In genomic region chr6:150632785-150633465, GRCh38 we compare ENCODE assay signal across 10 cellular contexts. TPM values are rescaled to one million over a fixed set of nuclear protein-coding genes. Genes with fewer than 3 reads are reported as not detected.
DNase-seq lines count a peak whose midpoint lies in the region; ATAC-seq and TF ChIP-seq lines count a peak whose summit lies in the region.
"Had no signal": no experiment of that assay in that cellular context is flagged by ENCODE, and none has a peak within 500 bp of the region (broad histone marks: within the 10 kb centered on the region; RNA-seq: fewer than 3 reads in every experiment).

No MANE protein-coding gene starts in this region.

- peak; percentile 44 to 69 for ATAC-seq in activated T-cell treated with anti-CD3 and anti-CD28 coated beads, Interleukin-2, amount 50 U/mL, for 4 hours
- peak; percentile 44 for ATAC-seq in HG02884 (IDR thresholded peaks at IDR 0.05; ENCODE audit: unreplicated experiment)
- peak; percentile 67 for ATAC-seq in activated T-helper 17 cell treated with anti-CD3 and anti-CD28 coated beads, Interleukin-2, amount 50 U/mL, for 72 hours (replicated peaks)
- ATAC-seq in thoracic aorta (ENCODE audit: insufficient number of reproducible peaks, low FRiP score, low read depth) = no peak
- ATAC-seq: Panc1 had no signal

- H3K9me3 ChIP-seq in thoracic aorta (no peaks in the 10 kb centered on the region), SK-N-SH (no peaks in the 10 kb centered on the region)

- H3K4me3 ChIP-seq in thoracic aorta = peak overlapping the region; percentile 55
- H3K4me3 ChIP-seq in SK-N-SH (ENCODE audit: low read depth in 2 of 2, low read length in 1 of 2) = no peak overlapping the region

- no peaks in the 10 kb centered on the region for H3K9me3 Mint-ChIP-seq in activated T-cell treated with anti-CD3 and anti-CD28 coated beads, Interleukin-2, amount 50 U/mL, for 4 hours
- no peaks in the 10 kb centered on the region for H3K9me3 Mint-ChIP-seq in activated T-helper 17 cell treated with anti-CD3 and anti-CD28 coated beads, Interleukin-2, amount 50 U/mL, for 72 hours

- H3K79me2 ChIP-seq in SK-N-SH (ENCODE audit: insufficient read depth) = no peaks in the 10 kb centered on the region

- peak overlapping the region; percentile 89 for H3K27ac Mint-ChIP-seq in activated T-helper 17 cell treated with anti-CD3 and anti-CD28 coated beads, Interleukin-2, amount 50 U/mL, for 72 hours

- no peak for TF ChIP-seq EP300 in SK-N-SH (IDR thresholded peaks at IDR 0.05; ENCODE audit: borderline replicate concordance in 1 of 2, low read depth in 1 of 2, low read length in 1 of 2)

- peaks cover 10 to 59% of the 10 kb centered on the region in 2 donors for H3K4me1 ChIP-seq in thoracic aorta (ENCODE audit: control insufficient read depth in 1 of 2, low read depth in 2 of 2)
- no peaks in the 10 kb centered on the region for H3K4me1 ChIP-seq in SK-N-SH (ENCODE audit: control insufficient read depth in 1 of 2, insufficient read depth in 2 of 2, low read depth in 1 of 2, low read length in 1 of 2)

- H3K27me3 ChIP-seq in thoracic aorta (replicated peaks; ENCODE audit: insufficient read depth) (no peaks in the 10 kb centered on the region), SK-N-SH (ENCODE audit: insufficient read depth) (no peaks in the 10 kb centered on the region)

- H3K27ac ChIP-seq in thoracic aorta (no peak overlapping the region), SK-N-SH (ENCODE audit: low read depth in 2 of 2, low read length in 1 of 2) (no peak overlapping the region)
- H3K27ac ChIP-seq: HL-60 had no signal

- H3K36me3 ChIP-seq in thoracic aorta (no peaks in the 10 kb centered on the region), SK-N-SH (replicated peaks in 1 of 2; ENCODE audit: control insufficient read depth in 1 of 2, insufficient read depth in 2 of 2, low read length in 1 of 2) (no peaks in the 10 kb centered on the region)

- WGBS in SK-N-SH (ENCODE audit: low lambda C conversion rate) = 45% methylated on average over 11 of the region's 13 CpGs

- DNase-seq in activated T-cell treated with anti-CD3 and anti-CD28 coated beads, Interleukin-2, amount 50 U/mL, for 4 hours = no peak
- no peak for DNase-seq in activated T-cell treated with anti-CD3 and anti-CD28 coated beads, Interleukin-2, amount 50 U/mL, for 48 hours
- DNase-seq in thoracic aorta (ENCODE audit: low spot score) (no peak), SHP77 treated with DMSO at 0.1 percent for 48 hours (lab: John Stamatoyannopoulos, UW) (no peak), SW 1271 (lab: John Stamatoyannopoulos, UW) (no peak), SK-N-SH (no peak)

- H3K9ac ChIP-seq in SK-N-SH = no peak overlapping the region

- no peaks in the 10 kb centered on the region for H3K36me3 Mint-ChIP-seq in activated T-cell treated with anti-CD3 and anti-CD28 coated beads, Interleukin-2, amount 50 U/mL, for 4 hours (ENCODE audit: insufficient read depth)
- no peaks in the 10 kb centered on the region for H3K36me3 Mint-ChIP-seq in activated T-helper 17 cell treated with anti-CD3 and anti-CD28 coated beads, Interleukin-2, amount 50 U/mL, for 72 hours (ENCODE audit: low read depth)

- H4K20me1 ChIP-seq in SK-N-SH (ENCODE audit: insufficient read depth) = no peaks in the 10 kb centered on the region

- POLR2A ChIA-PET in SK-N-SH (lab: Yijun Ruan, JAX) = no interaction called here

- no peak overlapping the region for H3K4me2 ChIP-seq in SK-N-SH

- H3K9me2 ChIP-seq in SK-N-SH = no peaks in the 10 kb centered on the region

- H3K27me3 Mint-ChIP-seq in activated T-cell treated with anti-CD3 and anti-CD28 coated beads, Interleukin-2, amount 50 U/mL, for 4 hours (ENCODE audit: low read depth) = peaks cover 10% of the 10 kb centered on the region
- H3K27me3 Mint-ChIP-seq in activated T-helper 17 cell treated with anti-CD3 and anti-CD28 coated beads, Interleukin-2, amount 50 U/mL, for 72 hours = no peaks in the 10 kb centered on the region

- no peak for TF ChIP-seq RAD21 in SK-N-SH (IDR thresholded peaks at IDR 0.05; ENCODE audit: low read length)

- TF ChIP-seq CTCF in thoracic aorta (IDR thresholded peaks at IDR 0.05) (no peak), SK-N-SH (IDR thresholded peaks at IDR 0.05) (no peak)

- H3K4me3 Mint-ChIP-seq in activated T-cell treated with anti-CD3 and anti-CD28 coated beads, Interleukin-2, amount 50 U/mL, for 4 hours = peak overlapping the region; percentile 83
- peak overlapping the region; percentile 90 for H3K4me3 Mint-ChIP-seq in activated T-helper 17 cell treated with anti-CD3 and anti-CD28 coated beads, Interleukin-2, amount 50 U/mL, for 72 hours

- no peak overlapping the region for H2AFZ ChIP-seq in SK-N-SH (ENCODE audit: low read depth)

- H3K4me1 Mint-ChIP-seq in activated T-cell treated with anti-CD3 and anti-CD28 coated beads, Interleukin-2, amount 50 U/mL, for 4 hours (ENCODE audit: low read depth) = peaks cover 63% of the 10 kb centered on the region
- H3K4me1 Mint-ChIP-seq in activated T-helper 17 cell treated with anti-CD3 and anti-CD28 coated beads, Interleukin-2, amount 50 U/mL, for 72 hours = peaks cover 38% of the 10 kb centered on the region

- CTCF ChIA-PET in SK-N-SH (lab: Yijun Ruan, JAX) = no interaction called here

- H3F3A ChIP-seq in SK-N-SH (replicated peaks; ENCODE audit: insufficient read depth) = no peaks in the 10 kb centered on the region

TF ChIP-seq in SK-N-SH, 30 proteins besides CTCF, POLR2A, EP300 and RAD21:
- TF ChIP-seq RXRA (IDR thresholded peaks at IDR 0.05; ENCODE audit: borderline replicate concordance, low read depth) (no peak), POLR2AphosphoS5 (IDR thresholded peaks at IDR 0.05; ENCODE audit: low read depth, low read length) (no peak), MAX (IDR thresholded peaks at IDR 0.05; ENCODE audit: low read depth) (no peak), CHD2 (IDR thresholded peaks at IDR 0.05; ENCODE audit: low read length, partially characterized antibody) (no peak), RFX5 (IDR thresholded peaks at IDR 0.05; ENCODE audit: low read length) (no peak), FOXJ3 (CRISPR knock-in tag; IDR thresholded peaks at IDR 0.05) (no peak), SIN3A (IDR thresholded peaks at IDR 0.05; ENCODE audit: borderline replicate concordance, low read depth, low read length) (no peak), REST (IDR thresholded peaks at IDR 0.05; ENCODE audit: low read depth, low read length) (no peak)

RNA-seq across cellular contexts. Expression of gene PLEKHG1, which starts 33.2 kb away (rescaled TPM):
- 1 to 10 TPM; 1.5 to 8.0 (median 3.3) TPM for total RNA-seq in activated T-cell treated with anti-CD3 and anti-CD28 coated beads, Interleukin-2, amount 50 U/mL, for 4 hours
- total RNA-seq in activated T-helper 17 cell treated with anti-CD3 and anti-CD28 coated beads, Interleukin-2, amount 50 U/mL, for 72 hours = 1 to 10 TPM; 2.5 to 7.8 TPM
- total RNA-seq in thoracic aorta = 10 to 100 TPM in 1 of 2 donors, 1 to 10 TPM in 1; 8.4 to 29.3 TPM
- under 0.01 and 0.02 TPM in 2 replicates for polyA plus RNA-seq in SK-N-SH (2012; rRNA removed)
- polyA plus RNA-seq in SK-N-SH (2012; cell fraction: cytosol; rRNA removed) = 0.01 TPM in 2 replicates
- polyA plus RNA-seq in SK-N-SH (2012; cell fraction: nucleus; rRNA removed) = 0.01 and 0.02 TPM in 2 replicates
